8 cellular contexts compared by ENCODE assay signal in the genomic region with DNA sequence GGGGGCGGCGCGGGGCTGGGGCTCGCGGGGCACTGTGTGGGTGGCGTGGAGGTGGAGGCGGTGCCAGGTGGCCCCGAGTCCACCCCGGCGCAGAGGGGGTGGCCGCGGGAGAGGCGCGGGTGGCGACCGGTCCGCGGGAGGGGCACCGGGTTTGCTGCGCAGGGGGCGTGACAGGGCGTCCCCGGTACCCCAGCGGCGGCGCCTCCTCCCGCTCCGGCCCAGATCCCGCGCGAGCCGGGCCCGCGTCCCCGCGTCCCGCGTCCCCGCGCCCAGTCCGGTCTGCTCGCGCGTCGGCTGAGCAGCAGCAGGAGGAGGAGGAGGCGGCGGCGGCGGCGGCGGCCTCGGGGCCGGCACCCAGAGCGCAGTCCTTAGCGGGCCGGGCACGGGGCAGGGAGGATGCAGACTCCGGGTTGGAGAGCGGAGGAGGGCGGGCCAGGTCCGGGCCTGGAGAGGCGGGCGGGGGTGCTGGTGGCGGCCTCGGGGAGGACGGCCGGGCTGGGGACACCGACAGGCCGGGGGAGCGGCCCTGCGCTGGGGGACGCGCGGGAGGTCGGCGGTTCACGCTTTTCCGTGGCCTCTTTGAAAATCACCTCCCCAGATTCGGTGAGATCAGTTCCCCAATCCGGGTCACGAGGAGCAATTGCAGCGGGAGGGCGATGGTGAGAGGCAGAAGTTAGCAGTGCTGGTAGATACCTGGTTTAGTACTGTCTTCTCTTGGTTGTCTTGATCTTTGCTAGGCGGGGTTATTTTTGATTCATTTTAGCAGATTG. TPM values are rescaled to one million over a fixed set of nuclear protein-coding genes. Genes with fewer than 3 reads are reported as not detected.
A peak's percentile ranks its signal among the peaks of the same experiment; 100 is the strongest.
DNase-seq lines count a peak whose midpoint lies in the region; ATAC-seq and TF ChIP-seq lines count a peak whose summit lies in the region.

No MANE protein-coding gene starts in this region.

- H3K27me3 ChIP-seq in ectodermal cell (ENCODE audit: control insufficient read depth, insufficient read depth, low read length, poor library complexity, severe bottlenecking): peaks cover 5% of the 10 kb centered on the region
- no peaks in the 10 kb centered on the region for H3K27me3 ChIP-seq in lower lobe of right lung (ENCODE audit: low read depth)

- intact Hi-C loops in lower lobe of right lung (cut with DNase I): no loop called here

- H3K27ac ChIP-seq in ectodermal cell (ENCODE audit: insufficient read depth, low read depth, low read length, poor library complexity, severe bottlenecking): no peak overlapping the region
- peak overlapping the region; percentile 89 for H3K27ac ChIP-seq in lower lobe of right lung

- ATAC-seq in GM18519 (IDR thresholded peaks at IDR 0.05; ENCODE audit: low FRiP score, unreplicated experiment): peak; percentile 47
- ATAC-seq in HG02970 (IDR thresholded peaks at IDR 0.05; ENCODE audit: low FRiP score, unreplicated experiment): peak; percentile 32
- ATAC-seq in lower lobe of right lung: peak; percentile 71 to 81

- no peak for TF ChIP-seq CTCF in lower lobe of right lung (IDR thresholded peaks at IDR 0.05)

- H3K36me3 ChIP-seq in ectodermal cell (ENCODE audit: control insufficient read depth, insufficient read depth, low read length) (no peaks in the 10 kb centered on the region), lower lobe of right lung (no peaks in the 10 kb centered on the region)

- DNase-seq in AG08395 (ENCODE audit: low spot score) (peak; percentile 62), NCI-H2029 (lab: John Stamatoyannopoulos, UW) (peak; percentile 34), lower lobe of right lung (peak; percentile 73)
- peak; percentile 0 to 4 for DNase-seq in activated CD4-positive, alpha-beta T cell treated with anti-CD3 and anti-CD28 coated beads for 24 hours (ENCODE audit: low read depth in 2 of 2)
- peak; percentile 21 for DNase-seq in stimulated activated CD8-positive, alpha-beta memory T cell treated with anti-CD3 and anti-CD28 coated beads, Interleukin-4, amount 100 ng/mL, for 24 hours (ENCODE audit: low read depth)

- H3K4me1 ChIP-seq in ectodermal cell (ENCODE audit: control insufficient read depth, insufficient read depth, low read length): peaks cover 36% of the 10 kb centered on the region
- H3K4me1 ChIP-seq in lower lobe of right lung: peaks cover 54% of the 10 kb centered on the region

- H3K9me3 ChIP-seq in ectodermal cell (ENCODE audit: control insufficient read depth, low read length) (no peaks in the 10 kb centered on the region), lower lobe of right lung (no peaks in the 10 kb centered on the region)

- 0 to 1% methylated on average over 84 of the region's 84 CpGs for WGBS in ectodermal cell, 2 experiments

- H3K4me3 ChIP-seq in ectodermal cell (ENCODE audit: insufficient read depth, low read depth, low read length) (peak overlapping the region; percentile 85), lower lobe of right lung (peak overlapping the region; percentile 84)

RNA-seq across cellular contexts. Expression of gene TRIO, which starts 1.6 kb away (rescaled TPM):
- polyA plus RNA-seq in ectodermal cell (2013, experiment 1 of 4): 51.0 TPM
- polyA plus RNA-seq in ectodermal cell (2013, experiment 2 of 4): 62.4 TPM
- 38.7 TPM for polyA plus RNA-seq in ectodermal cell (2013, experiment 3 of 4)
- 46.5 TPM for polyA plus RNA-seq in ectodermal cell (2013, experiment 4 of 4)
- total RNA-seq in lower lobe of right lung: 148 TPM

Comparison
In these comparisons a context has a peak if more than half of its experiments do, and no peak if none do; other contexts are left out.
1. DNase-seq: peak in every context shown above with its lines; median percentile 73 in lower lobe of right lung; 62 in AG08395; 34 in NCI-H2029; 21 in stimulated activated CD8-positive, alpha-beta memory T cell treated with anti-CD3 and anti-CD28 coated beads, Interleukin-4, amount 100 ng/mL, for 24 hours; 2 in activated CD4-positive, alpha-beta T cell treated with anti-CD3 and anti-CD28 coated beads for 24 hours.